ENCODE assay signal across 30 cellular contexts in genomic region chr2:143347303-143347702, GRCh38.
DNase-seq lines count a peak whose midpoint lies in the region; ATAC-seq, FAIRE-seq and TF ChIP-seq lines count a peak whose summit lies in the region.
"Had no signal": no experiment of that assay in that cellular context is flagged by ENCODE, and none has a peak within 500 bp of the region (broad histone marks: within the 10 kb centered on the region; RNA-seq: fewer than 3 reads in every experiment).

No MANE protein-coding gene starts in this region.

- 55% methylated on average over 9 of the region's 9 CpGs for WGBS in SK-N-SH (ENCODE audit: low lambda C conversion rate)

- H3K27ac ChIP-seq in SK-N-SH (ENCODE audit: low read depth in 2 of 2, low read length in 1 of 2) = peak overlapping the region in 1 of 2 experiments; percentile 82; a peak in 2 of 4 replicates
- no peak overlapping the region for H3K27ac ChIP-seq in SJCRH30
- H3K27ac ChIP-seq in foreskin keratinocyte = no peak overlapping the region
- H3K27ac ChIP-seq: HL-60, KMS-11, left lung, ovary had no signal

- peak; percentile 14 for DNase-seq in SK-N-SH
- peak; percentile 58 for DNase-seq in NCI-H1694 (lab: John Stamatoyannopoulos, UW)
- peak; percentile 24 for DNase-seq in NCI-H774 (lab: John Stamatoyannopoulos, UW)
- peak; percentile 37 for DNase-seq in superior temporal gyrus (ENCODE audit: extremely low spot score)
- DNase-seq in SJCRH30 = no peak
- no peak for DNase-seq in foreskin keratinocyte
- DNase-seq in frontal cortex (ENCODE audit: low spot score in 2 of 2) = no peak
- DNase-seq: activated CD4-positive, alpha-beta T cell treated with anti-CD3 and anti-CD28 coated beads, Interleukin-2, amount 50 U/mL, for 1 hour; activated CD4-positive, CD25-positive, alpha-beta regulatory T cell; activated effector memory CD4-positive, alpha-beta T cell treated with anti-CD3 and anti-CD28 coated beads, Interleukin-2, amount 50 U/mL, for 16 hours; activated T-cell treated with anti-CD3 and anti-CD28 coated beads, Interleukin-2, amount 50 U/mL, for 24 hours; AML-193; CD4-positive, alpha-beta memory T cell; EL; left lung; MM.1S; NCI-H2029; NCI-H524 treated with DMSO at 0.1 percent for 48 hours; nephron progenitor cell; ovary; SIG-M5; T-helper 1 cell; trophoblast cell had no signal

- H2AFZ ChIP-seq in SK-N-SH (ENCODE audit: low read depth) = no peak overlapping the region

- H3K4me1 ChIP-seq in SK-N-SH (ENCODE audit: control insufficient read depth in 1 of 2, insufficient read depth in 2 of 2, low read depth in 1 of 2, low read length in 1 of 2) = peaks cover 0 to 5% of the 10 kb centered on the region in 2 experiments; a peak in 2 of 4 replicates
- H3K4me1 ChIP-seq in SJCRH30 = no peaks in the 10 kb centered on the region
- H3K4me1 ChIP-seq in foreskin keratinocyte = no peaks in the 10 kb centered on the region
- H3K4me1 ChIP-seq: left lung had no signal

- no peak overlapping the region for H3K4me2 ChIP-seq in SK-N-SH
- H3K4me2 ChIP-seq: KMS-11 had no signal

- H3F3A ChIP-seq in SK-N-SH (replicated peaks; ENCODE audit: insufficient read depth) = no peaks in the 10 kb centered on the region

- H3K27me3 ChIP-seq in SK-N-SH (ENCODE audit: insufficient read depth) = no peaks in the 10 kb centered on the region
- H3K27me3 ChIP-seq in SJCRH30 = no peaks in the 10 kb centered on the region
- H3K27me3 ChIP-seq in foreskin keratinocyte = peaks cover 5% of the 10 kb centered on the region
- H3K27me3 ChIP-seq: left lung, ovary had no signal

- peak in 1 of 2 experiments; percentile 27; a peak in 1 of 4 replicates for TF ChIP-seq EP300 in SK-N-SH (IDR thresholded peaks at IDR 0.05; ENCODE audit: borderline replicate concordance in 1 of 2, low read depth in 1 of 2, low read length in 1 of 2)

- CTCF ChIA-PET in SK-N-SH (lab: Yijun Ruan, JAX) = interaction anchor here (1.3 to 1.4 kb wide), 2 partner anchors 12 to 88 kb away, joined by 3 read pairs; no protein-coding TSS in a partner anchor

- ATAC-seq in SK-N-SH treated with all-trans-retinoic acid at 6 μM for 48 hours (no peak), foreskin keratinocyte (no peak)
- ATAC-seq: left lung; stimulated activated memory B cell treated with anti-CD40 and anti-IgM and Interleukin-4, amounts not matched to agents 10 μg/mL and 1 μg/mL and 100 μg/mL, for 72 hours had no signal

- H3K9ac ChIP-seq in SK-N-SH = no peak overlapping the region
- H3K9ac ChIP-seq: KMS-11 had no signal

- H3K4me3 ChIP-seq in SK-N-SH (ENCODE audit: low read depth in 2 of 2, low read length in 1 of 2) = no peak overlapping the region
- no peak overlapping the region for H3K4me3 ChIP-seq in SJCRH30
- H3K4me3 ChIP-seq: left lung, ovary had no signal

- no peaks in the 10 kb centered on the region for H3K9me2 ChIP-seq in SK-N-SH

- POLR2A ChIA-PET in SK-N-SH (lab: Yijun Ruan, JAX) = interaction anchor here (0.7 kb wide), 1 partner anchor 8 kb away, joined by 3 read pairs; no protein-coding TSS in a partner anchor

- H4K20me1 ChIP-seq in SK-N-SH (ENCODE audit: insufficient read depth) = no peaks in the 10 kb centered on the region

- H3K9me3 ChIP-seq in SK-N-SH (peaks cover 5% of the 10 kb centered on the region; the same call in 1 of the 2 replicates), SJCRH30 (replicated peaks) (no peaks in the 10 kb centered on the region)
- H3K9me3 ChIP-seq: left lung, ovary had no signal

- H3K36me3 ChIP-seq in SK-N-SH (replicated peaks in 1 of 2; ENCODE audit: control insufficient read depth in 1 of 2, insufficient read depth in 2 of 2, low read length in 1 of 2) (no peaks in the 10 kb centered on the region), SJCRH30 (no peaks in the 10 kb centered on the region)
- H3K36me3 ChIP-seq: left lung, ovary had no signal

- no peak; the same call in 1 of the 2 replicates for TF ChIP-seq RAD21 in SK-N-SH (IDR thresholded peaks at IDR 0.05; ENCODE audit: low read length)

- TF ChIP-seq CTCF in SK-N-SH (IDR thresholded peaks at IDR 0.05) (no peak), foreskin keratinocyte (conservative IDR thresholded peaks at IDR 0.05) (no peak)

- no peak for FAIRE-seq in frontal cortex (lab: Jason Lieb, UNC)
- FAIRE-seq: bronchial epithelial cell, GM18507, islet of Langerhans had no signal

- no peaks in the 10 kb centered on the region for H3K79me2 ChIP-seq in SK-N-SH (ENCODE audit: insufficient read depth)

TF ChIP-seq in SK-N-SH, 30 proteins besides CTCF, POLR2A, EP300 and RAD21:
- TF ChIP-seq GATA2 (CRISPR knock-in tag; IDR thresholded peaks at IDR 0.05) (peak; percentile 73; the same call in 1 of the 2 replicates), CHD2 (IDR thresholded peaks at IDR 0.05; ENCODE audit: low read length, partially characterized antibody) (peak; percentile 13), RCOR1 (IDR thresholded peaks at IDR 0.05; ENCODE audit: low read length) (peak; percentile 65; the same call in 1 of the 2 replicates), GABPA (IDR thresholded peaks at IDR 0.05; ENCODE audit: low read depth) (no peak)

TF ChIP-seq in SK-N-SH treated with all-trans-retinoic acid at 6 μM for 48 hours, 23 proteins besides CTCF, POLR2A, EP300 and RAD21:
- TF ChIP-seq ZNF70 (CRISPR knock-in tag; IDR thresholded peaks at IDR 0.05) (no peak), ZC3H10 (CRISPR knock-in tag; IDR thresholded peaks at IDR 0.05) (no peak), TOX (CRISPR knock-in tag; IDR thresholded peaks at IDR 0.05; ENCODE audit: borderline replicate concordance) (no peak), PATZ1 (CRISPR knock-in tag; IDR thresholded peaks at IDR 0.05; ENCODE audit: borderline replicate concordance) (no peak), CSDC2 (CRISPR knock-in tag; IDR thresholded peaks at IDR 0.05) (no peak), SNAI2 (CRISPR knock-in tag; IDR thresholded peaks at IDR 0.05) (no peak), CSRNP3 (CRISPR knock-in tag; IDR thresholded peaks at IDR 0.05) (no peak)

Comparison
In these comparisons a context has a peak if more than half of its experiments do, and no peak if none do; other contexts are left out.
1. DNase-seq: peak in SK-N-SH (single experiment), NCI-H1694 (single experiment), NCI-H774 (single experiment) and superior temporal gyrus (single experiment); none in SJCRH30 (0 of 2), foreskin keratinocyte (0 of 2) and frontal cortex (0 of 2).